8 cellular contexts compared by ENCODE assay signal in genomic region chr16:88803264-88803987, GRCh38. TPM values are rescaled to one million over a fixed set of nuclear protein-coding genes. Genes with fewer than 3 reads are reported as not detected.
A peak's percentile ranks its signal among the peaks of the same experiment; 100 is the strongest.
DNase-seq lines count a peak whose midpoint lies in the region; ATAC-seq and TF ChIP-seq lines count a peak whose summit lies in the region.

TSS of gene CDT1 (plus strand) at chr16:88803789. CDS start at chr16:88803832, 43 bp downstream.

- H3K36me3 ChIP-seq in urinary bladder (ENCODE audit: insufficient read depth): no peaks in the 10 kb centered on the region

- no peaks in the 10 kb centered on the region for H3K27me3 Mint-ChIP-seq in T-helper 1 cell treated with Interleukin-12 subunit alpha and Interleukin-12 subunit beta and Interleukin-4 antibody, amounts not matched to agents 30 μg/mL and 1 μg/mL, for 36 hours (ENCODE audit: low read depth)
- H3K27me3 Mint-ChIP-seq in progenitor cell of endocrine pancreas: no peaks in the 10 kb centered on the region

- WGBS in adipose tissue, 3 donors: 0 to 1% (median 1%) methylated on average over 84 to 97 of the region's 98 CpGs
- under 1% methylated on average over 97 of the region's 98 CpGs for WGBS in urinary bladder

- H3K36me3 Mint-ChIP-seq in T-helper 1 cell treated with Interleukin-12 subunit alpha and Interleukin-12 subunit beta and Interleukin-4 antibody, amounts not matched to agents 30 μg/mL and 1 μg/mL, for 36 hours (ENCODE audit: low read depth): peaks cover 10% of the 10 kb centered on the region
- no peaks in the 10 kb centered on the region for H3K36me3 Mint-ChIP-seq in progenitor cell of endocrine pancreas (ENCODE audit: insufficient read depth)

- peak; percentile 20 for DNase-seq in DMS79 (lab: John Stamatoyannopoulos, UW)
- DNase-seq in GOT3 (lab: John Stamatoyannopoulos, UW): peak; percentile 50
- DNase-seq in NB4 (ENCODE audit: low read depth): peak; percentile 87
- peak; percentile 86 for DNase-seq in left cardiac atrium
- DNase-seq in progenitor cell of endocrine pancreas (ENCODE audit: low spot score, unreplicated experiment): peak; percentile 83

- no peaks in the 10 kb centered on the region for H3K4me1 ChIP-seq in urinary bladder (ENCODE audit: insufficient read depth)

- ATAC-seq in left cardiac atrium: peak; percentile 71 to 84

- TF ChIP-seq POLR2A in NB4 (IDR thresholded peaks at IDR 0.05; ENCODE audit: extremely low read depth, insufficient read length): peak; percentile 37

- H3K27ac ChIP-seq in adipose tissue (ENCODE audit: low read depth, low read length) (peak within 1 kb of the TSS; percentile 44), urinary bladder (ENCODE audit: low read depth) (peak within 1 kb of the TSS; percentile 59)

- no peaks in the 10 kb centered on the region for H3K9me3 Mint-ChIP-seq in T-helper 1 cell treated with Interleukin-12 subunit alpha and Interleukin-12 subunit beta and Interleukin-4 antibody, amounts not matched to agents 30 μg/mL and 1 μg/mL, for 36 hours
- H3K9me3 Mint-ChIP-seq in progenitor cell of endocrine pancreas (ENCODE audit: low read depth): no peaks in the 10 kb centered on the region

- TF ChIP-seq CTCF in NB4 (IDR thresholded peaks at IDR 0.05; ENCODE audit: low read depth, low read length) (no peak), progenitor cell of endocrine pancreas (IDR thresholded peaks at IDR 0.05; ENCODE audit: unreplicated experiment) (no peak)

- H3K4me3 Mint-ChIP-seq in T-helper 1 cell treated with Interleukin-12 subunit alpha and Interleukin-12 subunit beta and Interleukin-4 antibody, amounts not matched to agents 30 μg/mL and 1 μg/mL, for 36 hours: peak within 1 kb of the TSS; percentile 80
- peak within 1 kb of the TSS; percentile 80 for H3K4me3 Mint-ChIP-seq in progenitor cell of endocrine pancreas (ENCODE audit: low read depth)

- intact Hi-C loops in left cardiac atrium (cut with DNase I): no loop called here

- H3K27ac Mint-ChIP-seq in T-helper 1 cell treated with Interleukin-12 subunit alpha and Interleukin-12 subunit beta and Interleukin-4 antibody, amounts not matched to agents 30 μg/mL and 1 μg/mL, for 36 hours: peak within 1 kb of the TSS; percentile 85
- peak within 1 kb of the TSS; percentile 83 for H3K27ac Mint-ChIP-seq in progenitor cell of endocrine pancreas

- peaks cover 10% of the 10 kb centered on the region for H3K4me1 Mint-ChIP-seq in T-helper 1 cell treated with Interleukin-12 subunit alpha and Interleukin-12 subunit beta and Interleukin-4 antibody, amounts not matched to agents 30 μg/mL and 1 μg/mL, for 36 hours (ENCODE audit: low read depth)
- no peaks in the 10 kb centered on the region for H3K4me1 Mint-ChIP-seq in progenitor cell of endocrine pancreas (ENCODE audit: low read depth)

- peak within 1 kb of the TSS; percentile 96 for H3K4me3 ChIP-seq in NB4 (ENCODE audit: low read depth, low read length)
- peak within 1 kb of the TSS; percentile 55 for H3K4me3 ChIP-seq in urinary bladder (ENCODE audit: low read depth, low read length)

RNA-seq across cellular contexts. Expression of gene CDT1, which starts in this region (rescaled TPM):
- polyA plus RNA-seq in adipose tissue (1 to 10 TPM in 1 of 3 donors, under 1 TPM in 2; 0.33 to 2.6 (median 0.60) TPM), urinary bladder (1.5 TPM)
- total RNA-seq in left cardiac atrium (1 to 10 TPM; 1.0 to 2.3 TPM), progenitor cell of endocrine pancreas (22.8 and 25.3 TPM in 2 replicates), urinary bladder (4.0 TPM)

Comparison
In these comparisons a context has a peak if more than half of its experiments do, and no peak if none do; other contexts are left out.
1. Peak in every context shown above with its lines: DNase-seq, ATAC-seq, H3K4me3 ChIP-seq and H3K27ac ChIP-seq.
2. DNase-seq: peak in every context shown above with its lines; median percentile 87 in NB4; 86 in left cardiac atrium; 83 in progenitor cell of endocrine pancreas; 50 in GOT3; 20 in DMS79.